Comparison of ENCODE assay signal across 8 cellular contexts in the genomic region with DNA sequence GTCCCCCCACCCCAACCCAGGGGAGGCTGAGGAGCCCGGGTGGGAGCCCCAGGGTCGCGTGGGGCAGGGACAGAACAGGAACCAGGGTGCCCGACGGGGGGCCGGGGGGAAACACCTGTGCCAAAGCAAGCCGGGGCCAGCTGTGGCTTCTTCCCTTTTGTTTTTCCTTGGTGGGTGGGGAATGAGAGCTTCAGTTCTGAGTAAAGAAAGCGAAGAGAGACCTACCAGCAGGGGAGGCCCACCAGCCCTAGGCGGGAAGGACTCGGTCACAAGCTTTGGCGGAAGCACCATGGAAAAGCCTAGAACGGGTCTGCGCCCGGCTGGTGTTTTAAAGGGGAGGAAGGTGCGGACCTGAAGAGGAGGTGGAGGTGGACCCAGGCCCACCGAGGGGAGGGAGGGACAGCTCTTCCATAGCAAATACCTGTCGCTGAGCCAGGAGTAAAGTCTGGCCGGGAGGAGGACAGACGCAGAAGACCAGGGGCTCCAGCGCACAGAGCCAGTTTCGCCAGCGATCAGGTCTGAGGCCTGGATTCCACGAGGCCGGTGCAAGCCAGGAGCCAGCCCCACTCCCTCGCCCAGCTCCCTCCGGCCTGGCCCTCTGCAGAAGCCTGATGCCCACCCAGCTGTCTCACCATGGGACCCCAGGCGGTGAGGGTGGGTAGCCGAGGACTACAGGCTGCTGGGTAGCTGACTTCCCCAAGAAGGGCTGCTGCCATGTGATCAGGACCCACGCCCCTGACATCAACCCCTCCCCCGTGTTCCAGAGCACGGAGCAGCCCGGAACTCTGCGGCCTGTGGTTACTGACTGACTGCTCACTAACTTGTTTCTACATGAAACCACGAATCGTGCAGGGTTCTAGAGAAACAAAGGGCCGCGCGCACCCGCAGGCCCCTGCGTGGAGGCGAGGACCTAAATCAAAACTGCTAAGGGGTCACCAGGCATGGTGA. TPM values are rescaled to one million over a fixed set of nuclear protein-coding genes. Genes with fewer than 3 reads are reported as not detected.
DNase-seq lines count a peak whose midpoint lies in the region; ATAC-seq and TF ChIP-seq lines count a peak whose summit lies in the region.

No MANE protein-coding gene starts in this region.

- POLR2A ChIA-PET in Caco-2 (lab: Charles Lee): interaction anchor here (2.1 to 2.3 kb wide), 2 partner anchors 18 to 27 kb away, joined by 8 to 11 read pairs; no protein-coding TSS in a partner anchor

- peak overlapping the region; percentile 42 for H3K27ac Mint-ChIP-seq in Caco-2 (ENCODE audit: unreplicated experiment)

- H3K79me2 ChIP-seq in KMS-11 (ENCODE audit: insufficient read depth, low read depth): peaks cover 36% of the 10 kb centered on the region

- no peaks in the 10 kb centered on the region for H3K9me3 Mint-ChIP-seq in Caco-2 (ENCODE audit: unreplicated experiment)

- H4K20me1 ChIP-seq in KMS-11 (ENCODE audit: insufficient read depth): no peaks in the 10 kb centered on the region

- H3K36me3 Mint-ChIP-seq in Caco-2 (ENCODE audit: insufficient read depth, unreplicated experiment): peaks cover 57% of the 10 kb centered on the region

- no peak for DNase-seq in Caco-2
- DNase-seq in activated CD4-positive, alpha-beta T cell treated with anti-CD3 and anti-CD28 coated beads, Interleukin-2, amount 50 U/mL, for 48 hours: peak; percentile 88 to 91
- DNase-seq in effector CD8-positive, alpha-beta T cell (lab: John Stamatoyannopoulos, UW): peak; percentile 54
- peak; percentile 82 for DNase-seq in mucosa of gallbladder (ENCODE audit: low spot score)
- peak; percentile 83 to 84 for DNase-seq in stimulated activated CD8-positive, alpha-beta memory T cell treated with anti-CD3 and anti-CD28 coated beads, Interleukin-7, amount 100 ng/mL, for 4 hours (ENCODE audit: low read depth in 2 of 2)
- DNase-seq in NCI-H226: no peak

- peak overlapping the region; percentile 71 for H3K4me2 ChIP-seq in KMS-11

- no peaks in the 10 kb centered on the region for H3K27me3 Mint-ChIP-seq in Caco-2 (ENCODE audit: insufficient read depth, unreplicated experiment)

- ATAC-seq in GM21515 (IDR thresholded peaks at IDR 0.05; ENCODE audit: unreplicated experiment): peak; percentile 64

- no TSS peak for BruUV-seq in Caco-2 (replicated peaks; lab: Mats Ljungman, UMichigan)

- intact Hi-C loops in Caco-2 (cut with micrococcal nuclease; ENCODE audit: unreplicated experiment): no loop called here

- H3K36me3 ChIP-seq in Caco-2 (ENCODE audit: control insufficient read depth, insufficient read depth, low read length) (peaks cover 3% of the 10 kb centered on the region; the same call in 1 of the 2 replicates), KMS-11 (ENCODE audit: insufficient read depth) (no peaks in the 10 kb centered on the region)

- H3K27me3 ChIP-seq in Caco-2 (replicated peaks; ENCODE audit: control insufficient read depth, insufficient read depth, low read length) (no peaks in the 10 kb centered on the region), KMS-11 (ENCODE audit: insufficient read depth, low read depth) (no peaks in the 10 kb centered on the region)

- CTCF ChIA-PET in Caco-2 (lab: Charles Lee): interaction anchor here (1.5 to 1.6 kb wide), 2 partner anchors 18 to 381 kb away, joined by 5 to 11 read pairs; no protein-coding TSS in a partner anchor

- peak overlapping the region; percentile 82 for H3K4me3 Mint-ChIP-seq in Caco-2 (ENCODE audit: unreplicated experiment)

- TF ChIP-seq CTCF in Caco-2 (IDR thresholded peaks at IDR 0.05; ENCODE audit: insufficient read depth in 1 of 2, low read depth in 1 of 2, low read length in 1 of 2, severe bottlenecking in 1 of 2, unreplicated experiment in 1 of 2) (peak in 1 of 2 experiments; percentile 25), KMS-11 (conservative IDR thresholded peaks at IDR 0.05; ENCODE audit: low read depth, low read length) (no peak)

- H3K9ac ChIP-seq in KMS-11: peak overlapping the region; percentile 65; the same call in 1 of the 2 replicates

- H3K4me1 ChIP-seq in Caco-2: peaks cover 50% of the 10 kb centered on the region
- H3K4me1 ChIP-seq in KMS-11 (ENCODE audit: low read depth, poor library complexity, severe bottlenecking): peaks cover 51% of the 10 kb centered on the region

- peak overlapping the region; percentile 79 for H3K27ac ChIP-seq in KMS-11

- H3K9me3 ChIP-seq in Caco-2: no peaks in the 10 kb centered on the region

- H3K4me3 ChIP-seq in Caco-2 (ENCODE audit: low read depth, low read length) (peak overlapping the region; percentile 88), KMS-11 (IDR thresholded peaks at IDR 0.05; ENCODE audit: insufficient read depth, low read depth, low read length) (no peak overlapping the region)

- H2AFZ ChIP-seq in KMS-11 (ENCODE audit: low read depth): peak overlapping the region; percentile 44; the same call in 1 of the 2 replicates

- H3K4me1 Mint-ChIP-seq in Caco-2 (ENCODE audit: low read depth, unreplicated experiment): peaks cover 46% of the 10 kb centered on the region

RNA-seq across cellular contexts. Expression of a gene that starts 0.8 kb away (rescaled TPM):
- total RNA-seq in Caco-2 (2022) (80.1 and 82.5 TPM in 2 replicates), mucosa of gallbladder (145 TPM)

RNA-seq across cellular contexts. Expression of a gene that starts 57.6 kb away (rescaled TPM):
- total RNA-seq in Caco-2 (2022): 34.4 and 35.9 TPM in 2 replicates
- 34.7 TPM for total RNA-seq in mucosa of gallbladder

Comparison
In these comparisons a context has a peak if more than half of its experiments do, and no peak if none do; other contexts are left out.
1. DNase-seq: peak in activated CD4-positive, alpha-beta T cell treated with anti-CD3 and anti-CD28 coated beads, Interleukin-2, amount 50 U/mL, for 48 hours (2 of 2), effector CD8-positive, alpha-beta T cell (single experiment), mucosa of gallbladder (single experiment) and stimulated activated CD8-positive, alpha-beta memory T cell treated with anti-CD3 and anti-CD28 coated beads, Interleukin-7, amount 100 ng/mL, for 4 hours (2 of 2); none in Caco-2 (0 of 2) and NCI-H226 (single experiment).